ENCODE assay signal across 24 cellular contexts in genomic region chr9:79115176-79115575, GRCh38.
A peak's percentile ranks its signal among the peaks of the same experiment; 100 is the strongest.
DNase-seq lines count a peak whose midpoint lies in the region; ATAC-seq, FAIRE-seq and TF ChIP-seq lines count a peak whose summit lies in the region.
"Had no signal": no experiment of that assay in that cellular context is flagged by ENCODE, and none has a peak within 500 bp of the region (broad histone marks: within the 10 kb centered on the region; RNA-seq: fewer than 3 reads in every experiment).

No MANE protein-coding gene starts in this region.

- no peaks in the 10 kb centered on the region for H3F3A ChIP-seq in smooth muscle cell (ENCODE audit: low read depth)

- H3K27ac ChIP-seq in IMR-90 (ENCODE audit: insufficient read depth, low read length), result no peak overlapping the region
- H3K27ac ChIP-seq in H1 (ENCODE audit: low read depth, low read length), result no peak overlapping the region
- no peak overlapping the region for H3K27ac ChIP-seq in smooth muscle cell (ENCODE audit: low read depth)
- H3K27ac ChIP-seq: 22Rv1, BLaER1, C4-2B had no signal

- H2BK20ac ChIP-seq in IMR-90 (ENCODE audit: low read depth, low read length), result no peak overlapping the region
- H2BK20ac ChIP-seq in H1 (ENCODE audit: low read length), result no peak overlapping the region

- no peaks in the 10 kb centered on the region for H3K9me3 ChIP-seq in IMR-90 (ENCODE audit: control insufficient read depth, insufficient read depth, low read length)
- no peaks in the 10 kb centered on the region for H3K9me3 ChIP-seq in H1 (ENCODE audit: insufficient read depth in 2 of 2, low read depth in 1 of 2, low read length in 1 of 2)
- no peaks in the 10 kb centered on the region for H3K9me3 ChIP-seq in smooth muscle cell (replicated peaks; ENCODE audit: low read depth)
- H3K9me3 ChIP-seq: BLaER1 had no signal

- H2BK15ac ChIP-seq in IMR-90 (ENCODE audit: low read depth, low read length) (peak overlapping the region; percentile 76; the same call in 1 of the 3 replicates), H1 (ENCODE audit: low read length) (no peak overlapping the region)

- no peak overlapping the region for H4K91ac ChIP-seq in IMR-90 (ENCODE audit: insufficient read depth, low read depth, low read length)
- no peak overlapping the region for H4K91ac ChIP-seq in H1 (replicated peaks; ENCODE audit: insufficient read length, low read length)

- POLR2A ChIA-PET in IMR-90 (lab: Charles Lee; ENCODE audit: unreplicated experiment) (no interaction called here), H1 (lab: Charles Lee; ENCODE audit: partially characterized antibody) (interaction anchor here (0.6 kb wide), 1 partner anchor 700 kb away, joined by 3 read pairs; no protein-coding TSS in a partner anchor)

- H3K9me1 ChIP-seq in IMR-90 (ENCODE audit: insufficient read depth, low read length), result 0 out of 2 replicates have a peak, but pooled peaks cover 2% of the 10 kb centered on the region

- no peak for TF ChIP-seq RAD21 in IMR-90 (IDR thresholded peaks at IDR 0.05; ENCODE audit: low read length)
- TF ChIP-seq RAD21 in H1 (IDR thresholded peaks at IDR 0.05 in 1 of 2, conservative IDR thresholded peaks at IDR 0.05 in 1 of 2; ENCODE audit: low read depth in 2 of 2, low read length in 2 of 2), result no peak

- H3K4me1 Mint-ChIP-seq in type B pancreatic cell (ENCODE audit: unreplicated experiment), result no peaks in the 10 kb centered on the region
- H3K4me1 Mint-ChIP-seq: B cell; CD4-positive, CD25-positive, alpha-beta regulatory T cell; GM23338 had no signal

- no peak for FAIRE-seq in H1 (lab: Jason Lieb, UNC)
- FAIRE-seq: A204.1, D721Med, GM12891, GM18507 had no signal

- intact Hi-C loops in IMR-90 (cut with micrococcal nuclease), result no loop called here

- no peak overlapping the region for H3K27ac Mint-ChIP-seq in type B pancreatic cell
- H3K27ac Mint-ChIP-seq: B cell; CD4-positive, CD25-positive, alpha-beta regulatory T cell; CD8-positive, alpha-beta T cell; GM23338 had no signal

- no peak overlapping the region for H3K4ac ChIP-seq in IMR-90 (ENCODE audit: low read depth, low read length)
- H3K4ac ChIP-seq in H1 (replicated peaks; ENCODE audit: insufficient read length, low read depth, low read length), result no peak overlapping the region

- H2AFZ ChIP-seq in IMR-90 (replicated peaks; ENCODE audit: low read length, poor library complexity), result peak overlapping the region; percentile 80
- H2AFZ ChIP-seq in H1 (ENCODE audit: low read length), result 0 out of 2 replicates have a peak overlapping the region, but pooled peaks have one; percentile 19
- no peak overlapping the region for H2AFZ ChIP-seq in smooth muscle cell (ENCODE audit: low read depth)
- H2AFZ ChIP-seq: GM23338 had no signal

- BruUV-seq in IMR-90 (replicated peaks; lab: Mats Ljungman, UMichigan), result no TSS peak

- H3K14ac ChIP-seq in IMR-90 (replicated peaks; ENCODE audit: low read depth, low read length) (no peak overlapping the region), H1 (ENCODE audit: insufficient read length) (no peak overlapping the region)

- ATAC-seq in IMR-90 (ENCODE audit: low read depth), result no peak
- no peak for ATAC-seq in HG02759 (IDR thresholded peaks at IDR 0.05; ENCODE audit: unreplicated experiment)
- ATAC-seq: CD8-positive, alpha-beta T cell; GM23338 had no signal

- CTCF ChIA-PET in IMR-90 (lab: Yijun Ruan, JAX), result no interaction called here
- CTCF ChIA-PET in H1 (lab: Charles Lee; ENCODE audit: partially characterized antibody), result interaction anchor here (1.2 to 1.3 kb wide), 2 partner anchors 14 to 156 kb away, joined by 4 to 5 read pairs; no protein-coding TSS in a partner anchor

- H3K4me3 Mint-ChIP-seq in type B pancreatic cell, result no peak overlapping the region
- H3K4me3 Mint-ChIP-seq: B cell; CD4-positive, CD25-positive, alpha-beta regulatory T cell; CD8-positive, alpha-beta T cell; GM23338 had no signal

- no peaks in the 10 kb centered on the region for H3K9me3 Mint-ChIP-seq in type B pancreatic cell
- H3K9me3 Mint-ChIP-seq: CD4-positive, CD25-positive, alpha-beta regulatory T cell; CD8-positive, alpha-beta T cell; GM23338 had no signal

- DNase-seq in NCI-H1417 (lab: John Stamatoyannopoulos, UW) (peak in 2 of 3 experiments; percentile 8 to 44), NCI-H1417 treated with DMSO at 0.1 percent for 48 hours (lab: John Stamatoyannopoulos, UW) (no peak), IMR-90 (no peak), H1 (ENCODE audit: low read depth in 1 of 2, low spot score in 2 of 2) (no peak), smooth muscle cell (lab: John Stamatoyannopoulos, UW; ENCODE audit: unreplicated experiment) (no peak), type B pancreatic cell (ENCODE audit: extremely low spot score, unreplicated experiment) (no peak)
- DNase-seq: CD4-positive, CD25-positive, alpha-beta regulatory T cell; CD8-positive, alpha-beta T cell; DMS 273 treated with DMSO at 0.1 percent for 48 hours; DMS53; DMS79 treated with DMSO at 0.1 percent for 48 hours; GF-D8; H7; HCEC 1CT had no signal

- no peaks in the 10 kb centered on the region for H3K4me1 ChIP-seq in IMR-90 (ENCODE audit: control insufficient read depth, insufficient read depth, low read length)
- H3K4me1 ChIP-seq in H1 (replicated peaks in 1 of 4; ENCODE audit: control insufficient read depth in 3 of 4, insufficient read depth in 4 of 4, low read length in 3 of 4), result no peaks in the 10 kb centered on the region
- no peaks in the 10 kb centered on the region for H3K4me1 ChIP-seq in smooth muscle cell (ENCODE audit: low read depth)
- H3K4me1 ChIP-seq: BLaER1 had no signal

- no peak overlapping the region for H3K23ac ChIP-seq in IMR-90 (ENCODE audit: low read depth, low read length)
- no peak overlapping the region for H3K23ac ChIP-seq in H1 (ENCODE audit: insufficient read length)

- no peak overlapping the region for H3K4me3 ChIP-seq in IMR-90 (ENCODE audit: insufficient read depth, low read depth, low read length)
- no peak overlapping the region for H3K4me3 ChIP-seq in H1 (ENCODE audit: extremely low read depth in 1 of 4, insufficient read depth in 2 of 4, low read depth in 3 of 4, low read length in 4 of 4)
- H3K4me3 ChIP-seq in smooth muscle cell, result no peak overlapping the region
- H3K4me3 ChIP-seq: BLaER1, GM23338 had no signal

- H3K18ac ChIP-seq in IMR-90 (ENCODE audit: low read depth, low read length) (no peak overlapping the region), H1 (ENCODE audit: extremely low read depth, low read length) (no peak overlapping the region)

- no peaks in the 10 kb centered on the region for H3K23me2 ChIP-seq in H1 (ENCODE audit: low read depth, low read length)

- H2AK9ac ChIP-seq in IMR-90 (replicated peaks; ENCODE audit: low read depth, low read length, poor library complexity), result no peak overlapping the region

- H4K8ac ChIP-seq in IMR-90 (ENCODE audit: low read depth in 2 of 2, low read length in 2 of 2), result no peak overlapping the region
- no peak overlapping the region for H4K8ac ChIP-seq in H1 (ENCODE audit: extremely low read depth, insufficient read depth, low read length)

- H3K9ac ChIP-seq in IMR-90 (ENCODE audit: low read depth, low read length) (no peak overlapping the region), H1 (replicated peaks in 1 of 4; ENCODE audit: extremely low read depth in 1 of 4, low read depth in 3 of 4, low read length in 3 of 4) (no peak overlapping the region), smooth muscle cell (ENCODE audit: low read depth) (no peak overlapping the region)
- H3K9ac ChIP-seq: BLaER1 had no signal

- H3K79me2 ChIP-seq in H1 (ENCODE audit: control insufficient read depth in 1 of 2, insufficient read depth in 2 of 2, low read length in 2 of 2) (no peaks in the 10 kb centered on the region), smooth muscle cell (ENCODE audit: low read depth) (no peaks in the 10 kb centered on the region)

- no peak overlapping the region for H4K5ac ChIP-seq in IMR-90 (ENCODE audit: low read depth, low read length)
- H4K5ac ChIP-seq in H1 (ENCODE audit: insufficient read length, low read depth, low read length), result no peak overlapping the region

- no peak overlapping the region for H2BK12ac ChIP-seq in H1 (ENCODE audit: low read depth, low read length)

- dilution Hi-C loops in IMR-90 (cut with HindIII; ENCODE audit: low sequenced_read_pairs, unreplicated experiment), result no loop called here

- in situ Hi-C loops in IMR-90 (cut with MboI; ENCODE audit: low sequenced_read_pairs), result no loop called here

- TF ChIP-seq CTCF in IMR-90 (conservative IDR thresholded peaks at IDR 0.05; ENCODE audit: low read depth, low read length) (no peak), H1 (IDR thresholded peaks at IDR 0.05; ENCODE audit: control extremely low read depth in 1 of 3, insufficient read depth in 1 of 3, low read depth in 1 of 3, low read length in 3 of 3) (no peak), smooth muscle cell (IDR thresholded peaks at IDR 0.05; ENCODE audit: borderline replicate concordance, insufficient read depth, poor library complexity, severe bottlenecking) (no peak), type B pancreatic cell (conservative IDR thresholded peaks at IDR 0.05) (no peak)

- H2AK5ac ChIP-seq in IMR-90 (ENCODE audit: low read depth, low read length), result no peak overlapping the region; the same call in 1 of the 2 replicates
- no peak overlapping the region for H2AK5ac ChIP-seq in H1 (ENCODE audit: low read depth, low read length)

- no peaks in the 10 kb centered on the region for H3K79me1 ChIP-seq in IMR-90 (ENCODE audit: low read depth in 1 of 2, low read length in 2 of 2)
- no peaks in the 10 kb centered on the region for H3K79me1 ChIP-seq in H1 (ENCODE audit: low read depth, low read length)

- H3K27me3 Mint-ChIP-seq in type B pancreatic cell, result peaks cover 26% of the 10 kb centered on the region
- H3K27me3 Mint-ChIP-seq: CD4-positive, CD25-positive, alpha-beta regulatory T cell had no signal

- H2BK5ac ChIP-seq in IMR-90 (ENCODE audit: low read depth, low read length, poor library complexity, severe bottlenecking) (no peak overlapping the region), H1 (ENCODE audit: low read depth, low read length) (no peak overlapping the region)

- no CpG with 5 or more reads among the region's 4 CpGs for WGBS in IMR-90 (ENCODE audit: extremely low coverage in 2 of 2, insufficient read length in 1 of 2), 2 experiments
- 89% methylated on average over 4 of the region's 4 CpGs; no CpG with 5 or more reads in 1 of the 2 experiments for WGBS in H1 (ENCODE audit: extremely low coverage in 1 of 2, insufficient coverage in 1 of 2, insufficient read length in 1 of 2, insufficient replicate concordance in 2 of 2, low coverage in 1 of 2, low lambda C conversion rate in 2 of 2, missing lambda C conversion rate in 1 of 2), 2 experiments
- WGBS in smooth muscle cell (ENCODE audit: low lambda C conversion rate), result 88% methylated on average over 4 of the region's 4 CpGs

- H3K36me3 ChIP-seq in IMR-90 (ENCODE audit: control insufficient read depth, insufficient read depth, low read length) (no peaks in the 10 kb centered on the region), H1 (ENCODE audit: control insufficient read depth in 2 of 4, insufficient read depth in 4 of 4, low read length in 3 of 4) (no peaks in the 10 kb centered on the region), smooth muscle cell (ENCODE audit: low read depth) (no peaks in the 10 kb centered on the region)
- H3K36me3 ChIP-seq: BLaER1 had no signal

- TF ChIP-seq EP300 in H1 (IDR thresholded peaks at IDR 0.05; ENCODE audit: borderline replicate concordance in 1 of 2, low read depth in 2 of 2, low read length in 2 of 2), result no peak

- TF ChIP-seq POLR2A in IMR-90 (IDR thresholded peaks at IDR 0.05; ENCODE audit: low read depth, low read length) (no peak), H1 (IDR thresholded peaks at IDR 0.05; ENCODE audit: control extremely low read depth in 1 of 2, low read depth in 2 of 2, low read length in 2 of 2) (no peak)

- H3K56ac ChIP-seq in IMR-90 (ENCODE audit: extremely low read depth, insufficient read depth, low read length) (no peak overlapping the region), H1 (replicated peaks; ENCODE audit: insufficient read length, low read depth, low read length) (no peak overlapping the region)

- H3K27me3 ChIP-seq in IMR-90 (ENCODE audit: control insufficient read depth, insufficient read depth, low read length) (no peaks in the 10 kb centered on the region), H1 (replicated peaks in 1 of 4; ENCODE audit: control insufficient read depth in 3 of 4, extremely low read depth in 1 of 4, insufficient read depth in 3 of 4, low read length in 3 of 4) (no peaks in the 10 kb centered on the region), smooth muscle cell (ENCODE audit: low read depth) (peaks cover 4% of the 10 kb centered on the region)
- H3K27me3 ChIP-seq: BLaER1 had no signal

- no peak overlapping the region for H3K4me2 ChIP-seq in IMR-90 (ENCODE audit: low read depth, low read length)
- no peak overlapping the region for H3K4me2 ChIP-seq in H1 (ENCODE audit: insufficient read depth in 1 of 2, low read depth in 2 of 2, low read length in 2 of 2)
- no peak overlapping the region for H3K4me2 ChIP-seq in smooth muscle cell
- H3K4me2 ChIP-seq: BLaER1, GM23338 had no signal

- H4K20me1 ChIP-seq in IMR-90 (ENCODE audit: insufficient read depth, low read length), result no peaks in the 10 kb centered on the region
- H4K20me1 ChIP-seq in H1 (replicated peaks in 1 of 2; ENCODE audit: control insufficient read depth in 1 of 2, insufficient read depth in 2 of 2, low read length in 2 of 2), result no peaks in the 10 kb centered on the region
- no peaks in the 10 kb centered on the region for H4K20me1 ChIP-seq in smooth muscle cell (ENCODE audit: low read depth)
- H4K20me1 ChIP-seq: BLaER1 had no signal

- no peaks in the 10 kb centered on the region for H3K36me3 Mint-ChIP-seq in type B pancreatic cell
- H3K36me3 Mint-ChIP-seq: CD4-positive, CD25-positive, alpha-beta regulatory T cell; CD8-positive, alpha-beta T cell had no signal

- no peak overlapping the region for H2BK120ac ChIP-seq in IMR-90 (ENCODE audit: low read depth, low read length)
- no peak overlapping the region for H2BK120ac ChIP-seq in H1 (replicated peaks; ENCODE audit: low read depth, low read length)

Comparison
In these comparisons a context has a peak if more than half of its experiments do, and no peak if none do; other contexts are left out.
1. DNase-seq: peak in NCI-H1417 (2 of 3); none in NCI-H1417 treated with DMSO at 0.1 percent for 48 hours (single experiment), IMR-90 (single experiment), H1 (0 of 2), smooth muscle cell (single experiment) and type B pancreatic cell (single experiment).